23 cellular contexts compared by ENCODE assay signal in genomic region chr17:64053101-64053500, GRCh38. TPM values are rescaled to one million over a fixed set of nuclear protein-coding genes. Genes with fewer than 3 reads are reported as not detected.
DNase-seq lines count a peak whose midpoint lies in the region; ATAC-seq and TF ChIP-seq lines count a peak whose summit lies in the region.
"Had no signal": no experiment of that assay in that cellular context is flagged by ENCODE, and none has a peak within 500 bp of the region (broad histone marks: within the 10 kb centered on the region; RNA-seq: fewer than 3 reads in every experiment).

No MANE protein-coding gene starts in this region.

- peaks cover 68% of the 10 kb centered on the region for H3K36me3 ChIP-seq in CD4-positive, alpha-beta memory T cell (ENCODE audit: insufficient read depth, low read length)
- H3K36me3 ChIP-seq: SJCRH30 had no signal

- POLR2A ChIA-PET in CD4-positive, alpha-beta memory T cell (lab: Charles Lee; ENCODE audit: partially characterized antibody), result interaction anchor here (1.0 to 7.6 kb wide), 3 partner anchors 11 to 80 kb away, joined by 3 to 49 read pairs (median 3); partner anchors contain the start of gene ERN1

- H3K9me3 ChIP-seq in CD4-positive, alpha-beta memory T cell (ENCODE audit: control insufficient read depth in 1 of 2, low read length in 2 of 2), result no peaks in the 10 kb centered on the region
- H3K9me3 ChIP-seq: BLaER1, Peyer's patch, SJCRH30 had no signal

- intact Hi-C loops in CD4-positive, alpha-beta memory T cell (cut with micrococcal nuclease), result no loop called here
- intact Hi-C loops in activated T-helper 1 cell treated with anti-CD3 and anti-CD28 coated beads, Interleukin-12 subunit alpha, Interleukin-12 subunit beta, Interleukin-2, Interleukin-4 antibody, amounts not matched to agents 30 ng/mL and 10 ng/mL and 1 ng/mL, durations not matched to agents 14 hours and 24 hours and 36 hours (cut with micrococcal nuclease), result no loop called here
- intact Hi-C loops in natural killer cell (cut with micrococcal nuclease), result loop anchor here (5.0 kb wide), 1 partner anchor 39 kb away; no protein-coding TSS in a partner anchor

- H3K36me3 Mint-ChIP-seq in T-helper 1 cell treated with Interleukin-12 subunit alpha and Interleukin-12 subunit beta and Interleukin-4 antibody, amounts not matched to agents 30 μg/mL and 1 μg/mL, for 36 hours (ENCODE audit: low read depth), result peaks cover 73% of the 10 kb centered on the region
- peaks cover 80 to 88% of the 10 kb centered on the region in 2 donors for H3K36me3 Mint-ChIP-seq in CD4-positive, alpha-beta memory T cell
- H3K36me3 Mint-ChIP-seq in activated T-helper 1 cell treated with anti-CD3 and anti-CD28 coated beads, Interleukin-12 subunit alpha, Interleukin-12 subunit beta, Interleukin-2, Interleukin-4 antibody, amounts not matched to agents 30 ng/mL and 10 ng/mL and 1 ng/mL, durations not matched to agents 14 hours and 24 hours and 36 hours (ENCODE audit: low read depth), result peaks cover 76% of the 10 kb centered on the region
- H3K36me3 Mint-ChIP-seq in natural killer cell, result peaks cover 9% of the 10 kb centered on the region

- H3K27me3 Mint-ChIP-seq in T-helper 1 cell treated with Interleukin-12 subunit alpha and Interleukin-12 subunit beta and Interleukin-4 antibody, amounts not matched to agents 30 μg/mL and 1 μg/mL, for 36 hours (ENCODE audit: low read depth), result no peaks in the 10 kb centered on the region
- H3K27me3 Mint-ChIP-seq in CD4-positive, alpha-beta memory T cell, result no peaks in the 10 kb centered on the region
- H3K27me3 Mint-ChIP-seq in activated T-helper 1 cell treated with anti-CD3 and anti-CD28 coated beads, Interleukin-12 subunit alpha, Interleukin-12 subunit beta, Interleukin-2, Interleukin-4 antibody, amounts not matched to agents 30 ng/mL and 10 ng/mL and 1 ng/mL, durations not matched to agents 14 hours and 24 hours and 36 hours (ENCODE audit: insufficient read depth), result no peaks in the 10 kb centered on the region
- no peaks in the 10 kb centered on the region for H3K27me3 Mint-ChIP-seq in natural killer cell (ENCODE audit: low read depth in 2 of 2)

- peak overlapping the region; percentile 66 for H3K27ac Mint-ChIP-seq in T-helper 1 cell treated with Interleukin-12 subunit alpha and Interleukin-12 subunit beta and Interleukin-4 antibody, amounts not matched to agents 30 μg/mL and 1 μg/mL, for 36 hours
- H3K27ac Mint-ChIP-seq in CD4-positive, alpha-beta memory T cell, result peak overlapping the region in 6 of 7 donors; percentile 76 to 90 (median 84)
- peak overlapping the region; percentile 69 for H3K27ac Mint-ChIP-seq in activated T-helper 1 cell treated with anti-CD3 and anti-CD28 coated beads, Interleukin-12 subunit alpha, Interleukin-12 subunit beta, Interleukin-2, Interleukin-4 antibody, amounts not matched to agents 30 ng/mL and 10 ng/mL and 1 ng/mL, durations not matched to agents 14 hours and 24 hours and 36 hours
- peak overlapping the region; percentile 68 to 90 for H3K27ac Mint-ChIP-seq in natural killer cell

- H3K4me1 ChIP-seq in CD4-positive, alpha-beta memory T cell (ENCODE audit: insufficient read depth, low read length), result peaks cover 74% of the 10 kb centered on the region
- H3K4me1 ChIP-seq: SJCRH30 had no signal

- peaks cover 54% of the 10 kb centered on the region for H3K4me1 Mint-ChIP-seq in T-helper 1 cell treated with Interleukin-12 subunit alpha and Interleukin-12 subunit beta and Interleukin-4 antibody, amounts not matched to agents 30 μg/mL and 1 μg/mL, for 36 hours (ENCODE audit: low read depth)
- H3K4me1 Mint-ChIP-seq in CD4-positive, alpha-beta memory T cell, result peaks cover 44 to 88% (median 69%) of the 10 kb centered on the region in 4 donors
- H3K4me1 Mint-ChIP-seq in activated T-helper 1 cell treated with anti-CD3 and anti-CD28 coated beads, Interleukin-12 subunit alpha, Interleukin-12 subunit beta, Interleukin-2, Interleukin-4 antibody, amounts not matched to agents 30 ng/mL and 10 ng/mL and 1 ng/mL, durations not matched to agents 14 hours and 24 hours and 36 hours (ENCODE audit: low read depth), result peaks cover 61% of the 10 kb centered on the region
- H3K4me1 Mint-ChIP-seq in natural killer cell, result peaks cover 32 to 45% of the 10 kb centered on the region in 2 donors

- no peak for TF ChIP-seq CTCF in natural killer cell (IDR thresholded peaks at IDR 0.05)

- H3K27ac ChIP-seq in CD4-positive, alpha-beta memory T cell (ENCODE audit: low read depth, low read length), result no peak overlapping the region
- H3K27ac ChIP-seq: 22Rv1, BLaER1, KMS-11, Peyer's patch, SJCRH30 had no signal

- H3K9me3 Mint-ChIP-seq in T-helper 1 cell treated with Interleukin-12 subunit alpha and Interleukin-12 subunit beta and Interleukin-4 antibody, amounts not matched to agents 30 μg/mL and 1 μg/mL, for 36 hours, result no peaks in the 10 kb centered on the region
- H3K9me3 Mint-ChIP-seq in CD4-positive, alpha-beta memory T cell, result peaks cover 0 to 1% (median 0%) of the 10 kb centered on the region in 8 donors
- no peaks in the 10 kb centered on the region for H3K9me3 Mint-ChIP-seq in activated T-helper 1 cell treated with anti-CD3 and anti-CD28 coated beads, Interleukin-12 subunit alpha, Interleukin-12 subunit beta, Interleukin-2, Interleukin-4 antibody, amounts not matched to agents 30 ng/mL and 10 ng/mL and 1 ng/mL, durations not matched to agents 14 hours and 24 hours and 36 hours
- no peaks in the 10 kb centered on the region for H3K9me3 Mint-ChIP-seq in natural killer cell

- no peak overlapping the region for H3K4me3 ChIP-seq in CD4-positive, alpha-beta memory T cell (ENCODE audit: low read length in 2 of 2)
- H3K4me3 ChIP-seq: BLaER1, Peyer's patch, SJCRH30 had no signal

- DNase-seq in T-helper 1 cell (no peak), natural killer cell (no peak), cerebellar cortex (ENCODE audit: low spot score) (no peak), NCI-H748 (lab: John Stamatoyannopoulos, UW; ENCODE audit: unreplicated experiment) (no peak), NCI-H774 (lab: John Stamatoyannopoulos, UW) (no peak)
- no peak for DNase-seq in CD4-positive, alpha-beta memory T cell
- no peak for DNase-seq in activated T-helper 1 cell treated with anti-CD3 and anti-CD28 coated beads, Interleukin-12 subunit alpha, Interleukin-12 subunit beta, Interleukin-2, Interleukin-4 antibody, amounts not matched to agents 30 ng/mL and 10 ng/mL and 1 ng/mL, durations not matched to agents 14 hours and 24 hours and 36 hours (ENCODE audit: low spot score)
- DNase-seq: ACHN, DMS53, GDM1, IMR-90, NCI-H1105 treated with DMSO at 0.1 percent for 48 hours, NCI-H1694, NCI-H2081, NCI-H2171, NCI-H345, NCI-H524, Peyer's patch, SJCRH30 had no signal

- no peak overlapping the region for H3K4me3 Mint-ChIP-seq in T-helper 1 cell treated with Interleukin-12 subunit alpha and Interleukin-12 subunit beta and Interleukin-4 antibody, amounts not matched to agents 30 μg/mL and 1 μg/mL, for 36 hours
- H3K4me3 Mint-ChIP-seq in CD4-positive, alpha-beta memory T cell, result peak overlapping the region in 1 of 8 donors; percentile 35
- no peak overlapping the region for H3K4me3 Mint-ChIP-seq in activated T-helper 1 cell treated with anti-CD3 and anti-CD28 coated beads, Interleukin-12 subunit alpha, Interleukin-12 subunit beta, Interleukin-2, Interleukin-4 antibody, amounts not matched to agents 30 ng/mL and 10 ng/mL and 1 ng/mL, durations not matched to agents 14 hours and 24 hours and 36 hours
- no peak overlapping the region for H3K4me3 Mint-ChIP-seq in natural killer cell

- no peak for ATAC-seq in natural killer cell

- CTCF ChIA-PET in CD4-positive, alpha-beta memory T cell (lab: Charles Lee; ENCODE audit: partially characterized antibody), result interaction anchor here (0.8 to 7.2 kb wide), 9 partner anchors 11 to 134 kb away, joined by 3 to 47 read pairs (median 4); partner anchors contain the start of genes ERN1 and GH1

- no peaks in the 10 kb centered on the region for H3K27me3 ChIP-seq in CD4-positive, alpha-beta memory T cell (ENCODE audit: insufficient read depth, low read length)
- H3K27me3 ChIP-seq: BLaER1, Peyer's patch, SJCRH30 had no signal

RNA-seq across cellular contexts. Expression of gene ICAM2, which starts 32.7 kb away (rescaled TPM):
- total RNA-seq in CD4-positive, alpha-beta memory T cell, result 100 to 1,000 TPM; 150 to 158 TPM
- 100 to 1,000 TPM; 411 to 591 TPM for polyA plus RNA-seq in CD4-positive, alpha-beta memory T cell
- 58.3 and 62.1 TPM in 2 replicates for total RNA-seq in activated T-helper 1 cell treated with anti-CD3 and anti-CD28 coated beads, Interleukin-12 subunit alpha, Interleukin-12 subunit beta, Interleukin-2, Interleukin-4 antibody, amounts not matched to agents 30 ng/mL and 10 ng/mL and 1 ng/mL, durations not matched to agents 14 hours and 24 hours and 36 hours
- total RNA-seq in natural killer cell, result 10 to 100 TPM; 73.2 to 91.0 (median 78.0) TPM
- total RNA-seq: IMR-90 had no signal

RNA-seq across cellular contexts. Expression of gene PRR29, which starts 55.0 kb away (rescaled TPM):
- total RNA-seq in CD4-positive, alpha-beta memory T cell, result 1 to 10 TPM in 1 of 2 experiments, under 1 TPM in 1; 0.19 to 1.0 TPM
- 1 to 10 TPM; 5.6 to 6.0 TPM for polyA plus RNA-seq in CD4-positive, alpha-beta memory T cell
- 0.44 and 0.91 TPM in 2 replicates for total RNA-seq in activated T-helper 1 cell treated with anti-CD3 and anti-CD28 coated beads, Interleukin-12 subunit alpha, Interleukin-12 subunit beta, Interleukin-2, Interleukin-4 antibody, amounts not matched to agents 30 ng/mL and 10 ng/mL and 1 ng/mL, durations not matched to agents 14 hours and 24 hours and 36 hours
- total RNA-seq in natural killer cell, result 1 to 10 TPM in 2 of 3 donors, under 1 TPM in 1; 0.92 to 1.6 (median 1.6) TPM
